2 cellular contexts compared by ENCODE assay signal in the genomic region with DNA sequence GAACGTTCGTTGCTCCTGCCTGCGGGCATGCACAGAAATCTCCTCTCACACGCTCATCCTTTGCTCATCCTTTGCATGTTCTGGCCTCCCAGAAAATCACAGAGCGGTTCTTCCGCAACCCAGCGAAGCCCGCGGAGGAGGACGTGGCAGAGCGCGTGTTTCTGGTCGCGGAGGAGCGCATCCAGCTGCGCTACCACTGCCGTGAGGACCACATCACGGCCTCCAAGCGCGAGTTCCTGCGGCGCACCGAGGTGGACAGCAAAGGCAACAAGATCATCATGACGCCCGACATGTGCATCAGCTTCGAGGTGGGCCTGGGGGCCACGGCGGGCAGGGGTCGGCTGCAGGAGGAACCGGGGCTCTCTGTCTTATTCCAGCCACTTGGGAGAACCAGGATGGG.
TF ChIP-seq lines count a peak whose summit lies in the region.

No MANE protein-coding gene starts in this region.

TF ChIP-seq in GM23338, 12 proteins besides CTCF, POLR2A, EP300 and RAD21:
- TF ChIP-seq ZNF331 (CRISPR knock-in tag; IDR thresholded peaks at IDR 0.05; ENCODE audit: low read depth) (no peak), POLR2AphosphoS5 (IDR thresholded peaks at IDR 0.05; ENCODE audit: low read depth) (no peak), ZNF114 (CRISPR knock-in tag; IDR thresholded peaks at IDR 0.05) (no peak), CREB1 (CRISPR knock-in tag; IDR thresholded peaks at IDR 0.05; ENCODE audit: low read depth) (no peak), NANOG (IDR thresholded peaks at IDR 0.05; ENCODE audit: borderline replicate concordance) (no peak)
TF ChIP-seq in GM23338: peak in this region for 0.

TF ChIP-seq in H1, 55 proteins besides CTCF, POLR2A, EP300 and RAD21:
- no peak for TF ChIP-seq ASH2L (IDR thresholded peaks at IDR 0.05; ENCODE audit: low read length)
- TF ChIP-seq, protein P1, sequence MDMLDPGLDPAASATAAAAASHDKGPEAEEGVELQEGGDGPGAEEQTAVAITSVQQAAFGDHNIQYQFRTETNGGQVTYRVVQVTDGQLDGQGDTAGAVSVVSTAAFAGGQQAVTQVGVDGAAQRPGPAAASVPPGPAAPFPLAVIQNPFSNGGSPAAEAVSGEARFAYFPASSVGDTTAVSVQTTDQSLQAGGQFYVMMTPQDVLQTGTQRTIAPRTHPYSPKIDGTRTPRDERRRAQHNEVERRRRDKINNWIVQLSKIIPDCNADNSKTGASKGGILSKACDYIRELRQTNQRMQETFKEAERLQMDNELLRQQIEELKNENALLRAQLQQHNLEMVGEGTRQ (IDR thresholded peaks at IDR 0.05; ENCODE audit: low read length) = no peak
- no peak for TF ChIP-seq SAP30 (IDR thresholded peaks at IDR 0.05; ENCODE audit: insufficient read depth, insufficient replicate concordance, low read length)
- TF ChIP-seq TAF7 (optimal IDR thresholded peaks at IDR 0.05; ENCODE audit: borderline replicate concordance, low read depth, low read length) = no peak
- no peak for TF ChIP-seq JUN (IDR thresholded peaks at IDR 0.05; ENCODE audit: low read depth, low read length)
- no peak for TF ChIP-seq BCL11A (IDR thresholded peaks at IDR 0.05; ENCODE audit: low read depth in 2 of 2, low read length in 2 of 2)
- no peak for TF ChIP-seq SP1 (IDR thresholded peaks at IDR 0.05; ENCODE audit: low read depth, low read length)
- no peak for TF ChIP-seq SP2 (IDR thresholded peaks at IDR 0.05; ENCODE audit: low read length)
- TF ChIP-seq SIX5 (IDR thresholded peaks at IDR 0.05; ENCODE audit: low read depth, low read length) = no peak
- no peak for TF ChIP-seq CHD2 (IDR thresholded peaks at IDR 0.05; ENCODE audit: low read length)
- TF ChIP-seq YY1 (IDR thresholded peaks at IDR 0.05; ENCODE audit: low read depth, low read length) = no peak
- no peak for TF ChIP-seq GABPA (IDR thresholded peaks at IDR 0.05; ENCODE audit: borderline replicate concordance, insufficient read depth, low read length)
- TF ChIP-seq TAF1 (IDR thresholded peaks at IDR 0.05; ENCODE audit: low read depth, low read length) = no peak
- no peak for TF ChIP-seq CBX8 (IDR thresholded peaks at IDR 0.05; ENCODE audit: borderline replicate concordance, low read depth, low read length)
TF ChIP-seq in H1: peak in this region for 0.
